8 cellular contexts compared by ENCODE assay signal in genomic region chr22:33921576-33922181, GRCh38. TPM values are rescaled to one million over a fixed set of nuclear protein-coding genes. Genes with fewer than 3 reads are reported as not detected.
DNase-seq lines count a peak whose midpoint lies in the region; ATAC-seq and TF ChIP-seq lines count a peak whose summit lies in the region.

No MANE protein-coding gene starts in this region.

- H3K4me3 ChIP-seq in SJSA1 (peak overlapping the region; percentile 76), choroid plexus epithelial cell (ENCODE audit: low read depth, low read length) (peak overlapping the region; percentile 66), kidney epithelial cell (ENCODE audit: low read depth, low read length) (peak overlapping the region; percentile 71), smooth muscle cell (peak overlapping the region; percentile 70)

- peak; percentile 4 for DNase-seq in activated naive CD4-positive, alpha-beta T cell treated with Interleukin-2 at 50 U/mL for 16 hours
- DNase-seq in activated naive CD4-positive, alpha-beta T cell (lab: John Stamatoyannopoulos, UW) = no peak
- peak; percentile 63 to 73 for DNase-seq in SJSA1 (ENCODE audit: low read depth in 1 of 2, low spot score in 2 of 2)
- DNase-seq in choroid plexus epithelial cell (ENCODE audit: low read depth) = peak; percentile 57
- no peak for DNase-seq in kidney epithelial cell (ENCODE audit: low read depth)
- DNase-seq in smooth muscle cell (lab: John Stamatoyannopoulos, UW; ENCODE audit: unreplicated experiment) = peak; percentile 78
- DNase-seq in NK-92 (lab: John Stamatoyannopoulos, UW; ENCODE audit: unreplicated experiment) = no peak

- no peaks in the 10 kb centered on the region for H3K9me3 ChIP-seq in SJSA1 (replicated peaks)
- H3K9me3 ChIP-seq in smooth muscle cell (replicated peaks; ENCODE audit: low read depth) = no peaks in the 10 kb centered on the region

- H3K36me3 ChIP-seq in SJSA1 = 0 out of 2 replicates have a peak, but pooled peaks cover 3% of the 10 kb centered on the region
- H3K36me3 ChIP-seq in kidney epithelial cell (ENCODE audit: control insufficient read depth, insufficient read depth, low read length) = no peaks in the 10 kb centered on the region
- no peaks in the 10 kb centered on the region for H3K36me3 ChIP-seq in smooth muscle cell (ENCODE audit: low read depth)

- no peak for TF ChIP-seq CTCF in choroid plexus epithelial cell (conservative IDR thresholded peaks at IDR 0.05; ENCODE audit: low read depth, low read length)
- TF ChIP-seq CTCF in kidney epithelial cell (IDR thresholded peaks at IDR 0.05; ENCODE audit: insufficient read depth, low read length, poor library complexity, severe bottlenecking) = no peak
- no peak for TF ChIP-seq CTCF in smooth muscle cell (IDR thresholded peaks at IDR 0.05; ENCODE audit: borderline replicate concordance, insufficient read depth, poor library complexity, severe bottlenecking)

- 1% methylated on average over 29 of the region's 37 CpGs for WGBS in smooth muscle cell (ENCODE audit: low lambda C conversion rate)

- peaks cover 13% of the 10 kb centered on the region; the same call in 1 of the 2 replicates for H3K27me3 ChIP-seq in SJSA1 (replicated peaks)
- H3K27me3 ChIP-seq in kidney epithelial cell (ENCODE audit: control insufficient read depth, insufficient read depth, low read length) = peaks cover 2% of the 10 kb centered on the region
- peaks cover 5% of the 10 kb centered on the region for H3K27me3 ChIP-seq in smooth muscle cell (ENCODE audit: low read depth)

- peak overlapping the region; percentile 97 for H2AFZ ChIP-seq in smooth muscle cell (ENCODE audit: low read depth)

- H3K79me2 ChIP-seq in smooth muscle cell (ENCODE audit: low read depth) = peaks cover 6% of the 10 kb centered on the region

- peak overlapping the region; percentile 91 for H3K4me2 ChIP-seq in smooth muscle cell

- no peaks in the 10 kb centered on the region for H3F3A ChIP-seq in smooth muscle cell (ENCODE audit: low read depth)

- no peak overlapping the region for H3K27ac ChIP-seq in SJSA1
- peak overlapping the region; percentile 12 for H3K27ac ChIP-seq in smooth muscle cell (ENCODE audit: low read depth)

- H4K20me1 ChIP-seq in smooth muscle cell (ENCODE audit: low read depth) = peaks cover 34% of the 10 kb centered on the region

- ATAC-seq in HG02852 (IDR thresholded peaks at IDR 0.05; ENCODE audit: unreplicated experiment) = no peak

- H3K4me1 ChIP-seq in SJSA1 (replicated peaks) (peaks cover 18% of the 10 kb centered on the region), smooth muscle cell (ENCODE audit: low read depth) (peaks cover 21% of the 10 kb centered on the region)

- H3K9ac ChIP-seq in smooth muscle cell (ENCODE audit: low read depth) = peak overlapping the region; percentile 24

RNA-seq across cellular contexts. Expression of gene LARGE1, which starts 1.4 kb away (rescaled TPM):
- 24.8 and 40.9 TPM in 2 replicates for total RNA-seq in SJSA1 (2014; rRNA removed; shearing (Covaris generic))
- total RNA-seq in kidney epithelial cell (17.8 and 21.0 TPM in 2 replicates), smooth muscle cell (17.1 and 18.0 TPM in 2 replicates)
- 8.9 and 11.9 TPM in 2 replicates for polyA plus RNA-seq in smooth muscle cell

Comparison
In these comparisons a context has a peak if more than half of its experiments do, and no peak if none do; other contexts are left out.
1. DNase-seq: peak in activated naive CD4-positive, alpha-beta T cell treated with Interleukin-2 at 50 U/mL for 16 hours (single experiment), SJSA1 (2 of 2), choroid plexus epithelial cell (single experiment) and smooth muscle cell (single experiment); none in activated naive CD4-positive, alpha-beta T cell (0 of 4), kidney epithelial cell (single experiment) and NK-92 (single experiment).
2. Peak in every context shown above with its lines, with median percentiles within 50 percentile points of each other: H3K4me3 ChIP-seq.